Comparison of ENCODE assay signal across 8 cellular contexts in genomic region chrX:46686003-46686645, GRCh38.
DNase-seq lines count a peak whose midpoint lies in the region; ATAC-seq, FAIRE-seq and TF ChIP-seq lines count a peak whose summit lies in the region.

No MANE protein-coding gene starts in this region.

- peak; percentile 48 to 82 (median 70) for TF ChIP-seq CTCF in heart left ventricle (IDR thresholded peaks at IDR 0.05)

- H3K36me3 Mint-ChIP-seq in activated T-helper 17 cell treated with anti-CD3 and anti-CD28 coated beads, Interleukin-2, amount 50 U/mL, for 72 hours (ENCODE audit: low read depth), result no peaks in the 10 kb centered on the region

- H3K9me3 Mint-ChIP-seq in activated T-helper 17 cell treated with anti-CD3 and anti-CD28 coated beads, Interleukin-2, amount 50 U/mL, for 72 hours, result no peaks in the 10 kb centered on the region

- no peaks in the 10 kb centered on the region for H3K27me3 ChIP-seq in heart left ventricle
- H3K27me3 ChIP-seq in small intestine (ENCODE audit: control insufficient read depth in 2 of 2, insufficient read depth in 2 of 2, low read length in 2 of 2), result no peaks in the 10 kb centered on the region

- H3K9me3 ChIP-seq in heart left ventricle (no peaks in the 10 kb centered on the region), small intestine (ENCODE audit: control insufficient read depth, low read depth) (no peaks in the 10 kb centered on the region)

- peak; percentile 69 for ATAC-seq in activated T-helper 17 cell treated with anti-CD3 and anti-CD28 coated beads, Interleukin-2, amount 50 U/mL, for 72 hours (replicated peaks)
- peak in 3 of 4 donors; percentile 44 to 79 (median 64) for ATAC-seq in heart left ventricle

- H3K36me3 ChIP-seq in heart left ventricle (no peaks in the 10 kb centered on the region), small intestine (ENCODE audit: control insufficient read depth in 2 of 2, insufficient read depth in 2 of 2, low read length in 2 of 2) (no peaks in the 10 kb centered on the region)

- no peaks in the 10 kb centered on the region for H3K27me3 Mint-ChIP-seq in activated T-helper 17 cell treated with anti-CD3 and anti-CD28 coated beads, Interleukin-2, amount 50 U/mL, for 72 hours

- H3K27ac Mint-ChIP-seq in activated T-helper 17 cell treated with anti-CD3 and anti-CD28 coated beads, Interleukin-2, amount 50 U/mL, for 72 hours, result no peak overlapping the region

- H3K4me3 ChIP-seq in heart left ventricle, result no peak overlapping the region
- H3K4me3 ChIP-seq in small intestine (ENCODE audit: low read depth in 1 of 2, low read length in 2 of 2), result no peak overlapping the region

- no peaks in the 10 kb centered on the region for H3K4me1 ChIP-seq in heart left ventricle
- H3K4me1 ChIP-seq in small intestine (ENCODE audit: control insufficient read depth in 2 of 2, insufficient read depth in 1 of 2, low read depth in 1 of 2, low read length in 1 of 2), result no peaks in the 10 kb centered on the region

- TF ChIP-seq POLR2A in heart left ventricle (IDR thresholded peaks at IDR 0.05), result no peak

- WGBS in heart left ventricle, 4 donors, result 12 to 31% (median 17%) methylated on average over 5 of the region's 5 CpGs
- WGBS in small intestine, 3 donors, result 38 to 51% (median 46%) methylated on average over 5 of the region's 5 CpGs

- FAIRE-seq in GM19239 (lab: Jason Lieb, UNC) (peak; percentile 95), small intestine (lab: Jason Lieb, UNC) (no peak), frontal cortex (lab: Jason Lieb, UNC) (no peak)

- H3K27ac ChIP-seq in heart left ventricle (no peak overlapping the region), small intestine (ENCODE audit: low read depth in 1 of 2, low read length in 1 of 2) (no peak overlapping the region)

- peaks cover 3% of the 10 kb centered on the region for H3K4me1 Mint-ChIP-seq in activated T-helper 17 cell treated with anti-CD3 and anti-CD28 coated beads, Interleukin-2, amount 50 U/mL, for 72 hours

- peak; percentile 28 for DNase-seq in COLO829 (ENCODE audit: low spot score)
- DNase-seq in GM19239 (ENCODE audit: insufficient read length, low spot score), result no peak
- peak; percentile 51 for DNase-seq in NCI-H2227 treated with DMSO at 0.1 percent for 48 hours (lab: John Stamatoyannopoulos, UW)
- peak in 2 of 5 donors; percentile 11 to 18 for DNase-seq in heart left ventricle
- peak; percentile 24 for DNase-seq in small intestine
- no peak for DNase-seq in NCI-H1436 (lab: John Stamatoyannopoulos, UW)
- no peak for DNase-seq in frontal cortex (ENCODE audit: low spot score in 2 of 2)

- H3K4me3 Mint-ChIP-seq in activated T-helper 17 cell treated with anti-CD3 and anti-CD28 coated beads, Interleukin-2, amount 50 U/mL, for 72 hours, result no peak overlapping the region

- intact Hi-C loops in heart left ventricle (cut with DNase I), result loop anchor here in 9 of 10 donors (1.0 to 10.0 kb wide), 9 partner anchors 34 to 139 kb away; partner anchors contain the start of genes CHST7 (in 3 of the 9) and ZNF674 (in 1 of the 9)

Comparison
In these comparisons a context has a peak if more than half of its experiments do, and no peak if none do; other contexts are left out.
1. DNase-seq: peak in COLO829 (single experiment), NCI-H2227 treated with DMSO at 0.1 percent for 48 hours (single experiment) and small intestine (single experiment); none in GM19239 (single experiment), NCI-H1436 (single experiment) and frontal cortex (0 of 2).